In genomic region chr1:54409156-54410142, GRCh38 we compare ENCODE assay signal across 8 cellular contexts. TPM values are rescaled to one million over a fixed set of nuclear protein-coding genes. Genes with fewer than 3 reads are reported as not detected.
DNase-seq lines count a peak whose midpoint lies in the region; ATAC-seq, FAIRE-seq and TF ChIP-seq lines count a peak whose summit lies in the region.

No MANE protein-coding gene starts in this region.

- peak overlapping the region; percentile 20 for H3K27ac Mint-ChIP-seq in astrocyte (ENCODE audit: unreplicated experiment)

- no peaks in the 10 kb centered on the region for H3K9me2 ChIP-seq in MM.1S (replicated peaks; ENCODE audit: insufficient read depth, low read length)

- H3K4me1 Mint-ChIP-seq in astrocyte (ENCODE audit: low read depth, unreplicated experiment), result peaks cover 19% of the 10 kb centered on the region

- intact Hi-C loops in pancreas (cut with DNase I), result loop anchor here (5.0 to 10.0 kb wide), 3 partner anchors 65 to 285 kb away; no protein-coding TSS in a partner anchor

- H3K27ac ChIP-seq in C4-2B (peak overlapping the region; percentile 93), MM.1S (ENCODE audit: low read length) (peak overlapping the region; percentile 33), astrocyte (ENCODE audit: low read depth, low read length) (no peak overlapping the region), smooth muscle cell (ENCODE audit: low read depth) (peak overlapping the region; percentile 98), pancreas (no peak overlapping the region)

- no peak for TF ChIP-seq CTCF in C4-2B (conservative IDR thresholded peaks at IDR 0.05)
- no peak for TF ChIP-seq CTCF in GM20000 (IDR thresholded peaks at IDR 0.05; ENCODE audit: extremely low read depth, missing control alignments)
- no peak for TF ChIP-seq CTCF in MM.1S (IDR thresholded peaks at IDR 0.05; ENCODE audit: low read length)
- TF ChIP-seq CTCF in astrocyte (IDR thresholded peaks at IDR 0.05; ENCODE audit: insufficient read depth, low read depth, low read length), result no peak
- TF ChIP-seq CTCF in smooth muscle cell (IDR thresholded peaks at IDR 0.05; ENCODE audit: borderline replicate concordance, insufficient read depth, poor library complexity, severe bottlenecking), result no peak
- TF ChIP-seq CTCF in pancreas (IDR thresholded peaks at IDR 0.05), result no peak

- H3K4me3 ChIP-seq in MM.1S (ENCODE audit: low read length) (peak overlapping the region; percentile 28), astrocyte (ENCODE audit: insufficient read depth, low read depth, low read length) (no peak overlapping the region), smooth muscle cell (no peak overlapping the region), pancreas (no peak overlapping the region)

- H3K9me3 ChIP-seq in MM.1S (replicated peaks; ENCODE audit: insufficient read depth, low read length) (no peaks in the 10 kb centered on the region), astrocyte (ENCODE audit: insufficient read depth, low read depth, low read length) (no peaks in the 10 kb centered on the region), smooth muscle cell (replicated peaks; ENCODE audit: low read depth) (no peaks in the 10 kb centered on the region), pancreas (no peaks in the 10 kb centered on the region)

- 76% methylated on average over 9 of the region's 9 CpGs for WGBS in smooth muscle cell (ENCODE audit: low lambda C conversion rate)
- 70 to 74% methylated on average over 9 of the region's 9 CpGs for WGBS in pancreas, 2 donors

- H3K36me3 Mint-ChIP-seq in astrocyte (ENCODE audit: low read depth, unreplicated experiment), result peaks cover 4% of the 10 kb centered on the region

- H3K9ac ChIP-seq in MM.1S (ENCODE audit: low read length), result peak overlapping the region; percentile 13; the same call in 1 of the 2 replicates
- H3K9ac ChIP-seq in astrocyte (ENCODE audit: low read length), result no peak overlapping the region
- H3K9ac ChIP-seq in smooth muscle cell (ENCODE audit: low read depth), result no peak overlapping the region

- H2AFZ ChIP-seq in MM.1S (ENCODE audit: low read length) (peak overlapping the region; percentile 60), astrocyte (ENCODE audit: low read depth, low read length) (no peak overlapping the region), smooth muscle cell (ENCODE audit: low read depth) (no peak overlapping the region)

- no peaks in the 10 kb centered on the region for H3K9me3 Mint-ChIP-seq in astrocyte (ENCODE audit: unreplicated experiment)

- DNase-seq in GM20000 (ENCODE audit: low spot score) (peak; percentile 64), MM.1S (peak; percentile 81), astrocyte (ENCODE audit: low read depth) (no peak), smooth muscle cell (lab: John Stamatoyannopoulos, UW; ENCODE audit: unreplicated experiment) (no peak), 8988T (no peak), pancreas (no peak)

- no peaks in the 10 kb centered on the region for H3K27me3 ChIP-seq in MM.1S (replicated peaks; ENCODE audit: insufficient read depth, low read length)
- no peaks in the 10 kb centered on the region for H3K27me3 ChIP-seq in astrocyte (ENCODE audit: insufficient read depth, low read length)
- H3K27me3 ChIP-seq in smooth muscle cell (ENCODE audit: low read depth), result no peaks in the 10 kb centered on the region
- no peaks in the 10 kb centered on the region for H3K27me3 ChIP-seq in pancreas

- peaks cover 17% of the 10 kb centered on the region for H3K27me3 Mint-ChIP-seq in astrocyte (ENCODE audit: low read depth, unreplicated experiment)

- peak overlapping the region; percentile 22 for H3K4me3 Mint-ChIP-seq in astrocyte (ENCODE audit: unreplicated experiment)

- H3K79me2 ChIP-seq in MM.1S (ENCODE audit: low read length), result peaks cover 10% of the 10 kb centered on the region
- H3K79me2 ChIP-seq in astrocyte (ENCODE audit: insufficient read depth, low read length), result peaks cover 8% of the 10 kb centered on the region
- peaks cover 9% of the 10 kb centered on the region for H3K79me2 ChIP-seq in smooth muscle cell (ENCODE audit: low read depth)

- H3F3A ChIP-seq in MM.1S (ENCODE audit: insufficient read depth, low read length) (peaks cover 24% of the 10 kb centered on the region), smooth muscle cell (ENCODE audit: low read depth) (peaks cover 9% of the 10 kb centered on the region)

- H3K4me2 ChIP-seq in MM.1S (ENCODE audit: low read depth, low read length) (peak overlapping the region; percentile 94), astrocyte (ENCODE audit: low read length) (no peak overlapping the region), smooth muscle cell (no peak overlapping the region)

- no peaks in the 10 kb centered on the region for H3K36me3 ChIP-seq in MM.1S (replicated peaks; ENCODE audit: insufficient read depth, low read length)
- no peaks in the 10 kb centered on the region for H3K36me3 ChIP-seq in astrocyte (ENCODE audit: insufficient read depth, low read length)
- no peaks in the 10 kb centered on the region for H3K36me3 ChIP-seq in smooth muscle cell (ENCODE audit: low read depth)
- no peaks in the 10 kb centered on the region for H3K36me3 ChIP-seq in pancreas

- H4K20me1 ChIP-seq in MM.1S (ENCODE audit: insufficient read depth, low read length) (no peaks in the 10 kb centered on the region), astrocyte (ENCODE audit: insufficient read depth, low read length) (peaks cover 8% of the 10 kb centered on the region), smooth muscle cell (ENCODE audit: low read depth) (peaks cover 9% of the 10 kb centered on the region)

- ATAC-seq in pancreas (no peak), GM19467 (IDR thresholded peaks at IDR 0.05; ENCODE audit: unreplicated experiment) (no peak)

- FAIRE-seq in astrocyte (lab: Jason Lieb, UNC), result no peak
- FAIRE-seq in pancreas (lab: Jason Lieb, UNC), result no peak

- H3K4me1 ChIP-seq in MM.1S (ENCODE audit: low read length), result peaks cover 24% of the 10 kb centered on the region
- H3K4me1 ChIP-seq in astrocyte (ENCODE audit: insufficient read depth, low read length), result peaks cover 23% of the 10 kb centered on the region
- peaks cover 13% of the 10 kb centered on the region for H3K4me1 ChIP-seq in smooth muscle cell (ENCODE audit: low read depth)
- peaks cover 4 to 7% (median 7%) of the 10 kb centered on the region in 3 donors for H3K4me1 ChIP-seq in pancreas

RNA-seq across cellular contexts. Expression of gene SSBP3, which starts 3.3 kb away (rescaled TPM):
- total RNA-seq in astrocyte, result 89.8 and 98.6 TPM in 2 replicates
- total RNA-seq in smooth muscle cell, result 30.1 and 42.3 TPM in 2 replicates
- polyA plus RNA-seq in smooth muscle cell, result 23.6 and 26.5 TPM in 2 replicates
- 10 to 100 TPM; 20.5 to 25.2 (median 22.9) TPM for total RNA-seq in pancreas
- polyA plus RNA-seq in pancreas, result 10 to 100 TPM; 16.4 to 31.0 TPM

Comparison
In these comparisons a context has a peak if more than half of its experiments do, and no peak if none do; other contexts are left out.
1. H3K27ac ChIP-seq: peak in C4-2B (single experiment), MM.1S (single experiment) and smooth muscle cell (single experiment); none in astrocyte (single experiment) and pancreas (0 of 4).
2. DNase-seq: peak in GM20000 (single experiment) and MM.1S (single experiment); none in astrocyte (single experiment), smooth muscle cell (single experiment), 8988T (single experiment) and pancreas (0 of 6).